In genomic region chr3:114587973-114588372, GRCh38 we compare ENCODE assay signal across 33 cellular contexts.
"Had no signal": no experiment of that assay in that cellular context is flagged by ENCODE, and none has a peak within 500 bp of the region (broad histone marks: within the 10 kb centered on the region; RNA-seq: fewer than 3 reads in every experiment).

No MANE protein-coding gene starts in this region.

- H3K9me3 Mint-ChIP-seq: activated B cell treated with CpG ODN at 0.5 μM for 24 hours; activated naive CD4-positive, alpha-beta T cell treated with anti-CD3 and anti-CD28 coated beads, Interleukin-2, amount 10 ng/mL, durations not matched to agents 7 days and 5 days; activated naive CD8-positive, alpha-beta T cell treated with anti-CD3 and anti-CD28 coated beads, Interleukin-2, amount 10 ng/mL, durations not matched to agents 7 days and 5 days; activated T-cell treated with anti-CD3 and anti-CD28 coated beads, Interleukin-2, amount 50 U/mL, for 24 hours; brain; T-helper 2 cell treated with Interferon-gamma antibody and Interleukin-4, amounts not matched to agents 5 μg/mL and 100 μg/mL, for 36 hours had no signal

- H3K4me3 ChIP-seq: ascending aorta, breast epithelium, cardiac muscle cell, colonic mucosa, esophagus squamous epithelium, gastroesophageal sphincter had no signal

- DNase-seq: activated B cell treated with CpG ODN at 0.5 μM for 24 hours; activated CD4-positive, alpha-beta T cell treated with anti-CD3 and anti-CD28 coated beads for 48 hours; activated CD4-positive, alpha-beta T cell treated with anti-CD3 and anti-CD28 coated beads, Interleukin-2, amount 50 U/mL, for 1 hour; activated CD4-positive, alpha-beta T cell treated with anti-CD3 and anti-CD28 coated beads, Interleukin-2, amount 50 U/mL, for 48 hours; activated CD8-positive, alpha-beta memory T cell treated with anti-CD3 and anti-CD28 coated beads, Interleukin-2, amount 10 ng/mL, durations not matched to agents 7 days and 5 days; activated CD8-positive, alpha-beta memory T cell treated with anti-CD3 and anti-CD28 coated beads, Interleukin-2, amount 50 U/mL, for 4 hours; activated CD8-positive, alpha-beta T cell treated with anti-CD3 and anti-CD28 coated beads, Interleukin-2, amount 10 ng/mL, durations not matched to agents 7 days and 5 days; activated gamma-delta T cell; activated naive CD4-positive, alpha-beta T cell; activated naive CD4-positive, alpha-beta T cell treated with anti-CD3 and anti-CD28 coated beads, Interleukin-2, amount 10 ng/mL, durations not matched to agents 7 days and 5 days; activated naive CD8-positive, alpha-beta T cell treated with anti-CD3 and anti-CD28 coated beads, Interleukin-2, amount 10 ng/mL, durations not matched to agents 7 days and 5 days; activated T-cell treated with anti-CD3 and anti-CD28 coated beads for 4 hours; activated T-cell treated with anti-CD3 and anti-CD28 coated beads, Interleukin-2, amount 50 U/mL, for 24 hours; activated T-cell treated with anti-CD3 and anti-CD28 coated beads, Interleukin-2, amount 50 U/mL, for 72 hours; central memory CD4-positive, alpha-beta T cell; cerebellar nuclear complex; colonic mucosa; effector CD8-positive, alpha-beta T cell; esophagus squamous epithelium; foreskin melanocyte; T-helper 1 cell; T-helper 17 cell; T1000; WERI-Rb-1 had no signal

- H3K27ac ChIP-seq: ascending aorta, breast epithelium, cardiac muscle cell, colonic mucosa, epithelial cell of prostate, esophagus squamous epithelium, gastroesophageal sphincter, WERI-Rb-1 had no signal

- H3K27me3 ChIP-seq: ascending aorta, breast epithelium, cardiac muscle cell, colonic mucosa, esophagus squamous epithelium, gastroesophageal sphincter had no signal

- H3K4me1 ChIP-seq: ascending aorta, breast epithelium, colonic mucosa had no signal

- H3K4me3 Mint-ChIP-seq: activated B cell treated with CpG ODN at 0.5 μM for 24 hours; activated CD8-positive, alpha-beta memory T cell treated with anti-CD3 and anti-CD28 coated beads, Interleukin-2, amount 10 ng/mL, durations not matched to agents 7 days and 5 days; activated CD8-positive, alpha-beta T cell treated with anti-CD3 and anti-CD28 coated beads, Interleukin-2, amount 10 ng/mL, durations not matched to agents 7 days and 5 days; activated naive CD4-positive, alpha-beta T cell treated with anti-CD3 and anti-CD28 coated beads, Interleukin-2, amount 10 ng/mL, durations not matched to agents 7 days and 5 days; activated naive CD8-positive, alpha-beta T cell treated with anti-CD3 and anti-CD28 coated beads, Interleukin-2, amount 10 ng/mL, durations not matched to agents 7 days and 5 days; activated T-cell treated with anti-CD3 and anti-CD28 coated beads, Interleukin-2, amount 50 U/mL, for 24 hours; activated T-cell treated with anti-CD3 and anti-CD28 coated beads, Interleukin-2, amount 50 U/mL, for 72 hours; brain; T-helper 17 cell; T-helper 2 cell treated with Interferon-gamma antibody and Interleukin-4, amounts not matched to agents 5 μg/mL and 100 μg/mL, for 36 hours had no signal

- H3K27ac Mint-ChIP-seq: activated B cell treated with CpG ODN at 0.5 μM for 24 hours; activated CD8-positive, alpha-beta memory T cell treated with anti-CD3 and anti-CD28 coated beads, Interleukin-2, amount 10 ng/mL, durations not matched to agents 7 days and 5 days; activated CD8-positive, alpha-beta T cell treated with anti-CD3 and anti-CD28 coated beads, Interleukin-2, amount 10 ng/mL, durations not matched to agents 7 days and 5 days; activated naive CD4-positive, alpha-beta T cell treated with anti-CD3 and anti-CD28 coated beads, Interleukin-2, amount 10 ng/mL, durations not matched to agents 7 days and 5 days; activated naive CD8-positive, alpha-beta T cell treated with anti-CD3 and anti-CD28 coated beads, Interleukin-2, amount 10 ng/mL, durations not matched to agents 7 days and 5 days; activated T-cell treated with anti-CD3 and anti-CD28 coated beads, Interleukin-2, amount 50 U/mL, for 24 hours; activated T-cell treated with anti-CD3 and anti-CD28 coated beads, Interleukin-2, amount 50 U/mL, for 72 hours; T-helper 17 cell; T-helper 2 cell treated with Interferon-gamma antibody and Interleukin-4, amounts not matched to agents 5 μg/mL and 100 μg/mL, for 36 hours had no signal

- ATAC-seq: activated CD4-positive, CD25-positive, alpha-beta regulatory T cell treated with anti-CD3 and anti-CD28 coated beads, Interleukin-2, amount 50 U/mL, for 24 hours; activated CD8-positive, alpha-beta memory T cell treated with anti-CD3 and anti-CD28 coated beads, Interleukin-2, amount 10 ng/mL, durations not matched to agents 7 days and 5 days; activated CD8-positive, alpha-beta T cell treated with anti-CD3 and anti-CD28 coated beads, Interleukin-2, amount 10 ng/mL, durations not matched to agents 7 days and 5 days; activated T-cell treated with anti-CD3 and anti-CD28 coated beads, Interleukin-2, amount 50 U/mL, for 72 hours; gastroesophageal sphincter; T-helper 17 cell had no signal

- H3K9me3 ChIP-seq: ascending aorta, breast epithelium, colonic mucosa, esophagus squamous epithelium, gastroesophageal sphincter had no signal

- H3K27me3 Mint-ChIP-seq: activated B cell treated with CpG ODN at 0.5 μM for 24 hours; activated CD8-positive, alpha-beta memory T cell treated with anti-CD3 and anti-CD28 coated beads, Interleukin-2, amount 10 ng/mL, durations not matched to agents 7 days and 5 days; activated naive CD4-positive, alpha-beta T cell treated with anti-CD3 and anti-CD28 coated beads, Interleukin-2, amount 10 ng/mL, durations not matched to agents 7 days and 5 days; activated naive CD8-positive, alpha-beta T cell treated with anti-CD3 and anti-CD28 coated beads, Interleukin-2, amount 10 ng/mL, durations not matched to agents 7 days and 5 days; activated T-cell treated with anti-CD3 and anti-CD28 coated beads, Interleukin-2, amount 50 U/mL, for 24 hours; brain; T-helper 17 cell had no signal

- H3K36me3 ChIP-seq: breast epithelium, cardiac muscle cell, colonic mucosa, esophagus squamous epithelium, WERI-Rb-1 had no signal

- H3K36me3 Mint-ChIP-seq: activated CD8-positive, alpha-beta memory T cell treated with anti-CD3 and anti-CD28 coated beads, Interleukin-2, amount 10 ng/mL, durations not matched to agents 7 days and 5 days; activated naive CD4-positive, alpha-beta T cell treated with anti-CD3 and anti-CD28 coated beads, Interleukin-2, amount 10 ng/mL, durations not matched to agents 7 days and 5 days; activated naive CD4-positive, alpha-beta T cell treated with anti-CD3 and anti-CD28 coated beads, Interleukin-2, amount 50 U/mL, for 72 hours; activated naive CD8-positive, alpha-beta T cell treated with anti-CD3 and anti-CD28 coated beads, Interleukin-2, amount 10 ng/mL, durations not matched to agents 7 days and 5 days; brain had no signal
